Comparison of ENCODE assay signal across 8 cellular contexts in genomic region chr16:88382491-88383400, GRCh38. TPM values are rescaled to one million over a fixed set of nuclear protein-coding genes. Genes with fewer than 3 reads are reported as not detected.
A peak's percentile ranks its signal among the peaks of the same experiment; 100 is the strongest.
DNase-seq lines count a peak whose midpoint lies in the region; ATAC-seq, FAIRE-seq and TF ChIP-seq lines count a peak whose summit lies in the region.

ZNF469 (plus strand) TSS chr16:88382959; CDS start chr16:88427471, 44,512 bp downstream.

- CTCF ChIA-PET in CD4-positive, alpha-beta T cell (lab: Charles Lee): no interaction called here

- H3K27me3 ChIP-seq in CD4-positive, alpha-beta T cell (ENCODE audit: control insufficient read depth, insufficient read depth, low read length): peaks cover 47% of the 10 kb centered on the region
- H3K27me3 ChIP-seq in SJSA1 (replicated peaks) (no peaks in the 10 kb centered on the region), pancreas (no peaks in the 10 kb centered on the region)

- WGBS in pancreas, 2 donors: 8 to 32% methylated on average over 22 to 87 of the region's 87 CpGs

- no peaks in the 10 kb centered on the region for H3K9me3 ChIP-seq in CD4-positive, alpha-beta T cell (ENCODE audit: control insufficient read depth, low read length)
- H3K9me3 ChIP-seq in SJSA1 (replicated peaks): no peaks in the 10 kb centered on the region
- no peaks in the 10 kb centered on the region for H3K9me3 ChIP-seq in pancreas

- POLR2A ChIA-PET in CD4-positive, alpha-beta T cell (lab: Charles Lee): no interaction called here

- intact Hi-C loops in CD4-positive, alpha-beta T cell (cut with DNase I, micrococcal nuclease): no loop called here
- intact Hi-C loops in Right ventricle myocardium inferior (cut with DNase I): no loop called here
- intact Hi-C loops in pancreas (cut with DNase I): no loop called here

- no peak for ATAC-seq in CD4-positive, alpha-beta T cell (ENCODE audit: poor library complexity)
- ATAC-seq in Right ventricle myocardium inferior: peak; percentile 20
- ATAC-seq in pancreas: peak in 3 of 4 donors; percentile 36 to 59 (median 55)
- no peak for ATAC-seq in GM18520 (IDR thresholded peaks at IDR 0.05; ENCODE audit: unreplicated experiment)
- ATAC-seq in GM19035 (IDR thresholded peaks at IDR 0.05; ENCODE audit: unreplicated experiment): no peak
- ATAC-seq in GM21390 (IDR thresholded peaks at IDR 0.05; ENCODE audit: unreplicated experiment): no peak

- no peak for TF ChIP-seq CTCF in CD4-positive, alpha-beta T cell (IDR thresholded peaks at IDR 0.05)
- TF ChIP-seq CTCF in pancreas (IDR thresholded peaks at IDR 0.05): no peak

- H3K4me3 Mint-ChIP-seq in CD4-positive, alpha-beta T cell: peak within 1 kb of the TSS; percentile 20

- no peak for DNase-seq in CD4-positive, alpha-beta T cell
- DNase-seq in SJSA1 (ENCODE audit: low read depth in 1 of 2, low spot score in 2 of 2): peak in 1 of 2 experiments; percentile 34
- peak; percentile 58 for DNase-seq in Right ventricle myocardium inferior (ENCODE audit: missing footprints)
- DNase-seq in pancreas: peak in 3 of 6 donors; percentile 26 to 65 (median 55)
- no peak for DNase-seq in DMS79 (lab: John Stamatoyannopoulos, UW)

- H3K36me3 ChIP-seq in SJSA1: peaks cover 36% of the 10 kb centered on the region
- H3K36me3 ChIP-seq in pancreas: no peaks in the 10 kb centered on the region

- no peaks in the 10 kb centered on the region for H3K36me3 Mint-ChIP-seq in CD4-positive, alpha-beta T cell (ENCODE audit: low read depth)

- FAIRE-seq in pancreas (lab: Jason Lieb, UNC): no peak

- peaks cover 37% of the 10 kb centered on the region for H3K27me3 Mint-ChIP-seq in CD4-positive, alpha-beta T cell

- H3K27ac Mint-ChIP-seq in CD4-positive, alpha-beta T cell: no peak within 1 kb of the TSS

- H3K4me1 Mint-ChIP-seq in CD4-positive, alpha-beta T cell (ENCODE audit: low read depth): no peaks in the 10 kb centered on the region

- no peaks in the 10 kb centered on the region for H3K9me3 Mint-ChIP-seq in CD4-positive, alpha-beta T cell

- peaks cover 35% of the 10 kb centered on the region for H3K4me1 ChIP-seq in SJSA1 (replicated peaks)
- no peaks in the 10 kb centered on the region for H3K4me1 ChIP-seq in pancreas

- no peak within 1 kb of the TSS for H3K27ac ChIP-seq in CD4-positive, alpha-beta T cell (ENCODE audit: low read depth, low read length)
- H3K27ac ChIP-seq in SJSA1 (peak within 1 kb of the TSS; percentile 59), pancreas (no peak within 1 kb of the TSS)

- peak within 1 kb of the TSS; percentile 91 for H3K4me3 ChIP-seq in SJSA1
- peak within 1 kb of the TSS in 2 of 4 donors; percentile 23 to 30 for H3K4me3 ChIP-seq in pancreas

RNA-seq across cellular contexts. Expression of gene ZNF469, which starts in this region (rescaled TPM):
- under 1 TPM; 0.74 to 0.75 TPM for total RNA-seq in CD4-positive, alpha-beta T cell
- total RNA-seq in SJSA1 (2014; rRNA removed; shearing (Covaris generic)): 2.0 and 3.6 TPM in 2 replicates
- total RNA-seq in Right ventricle myocardium inferior (0.92 TPM), pancreas (1 to 10 TPM in 1 of 6 donors, under 1 TPM in 5; 0.20 to 2.0 (median 0.39) TPM)
- under 1 TPM; 0.14 to 0.34 TPM for polyA plus RNA-seq in pancreas

Comparison
In these comparisons a context has a peak if more than half of its experiments do, and no peak if none do; other contexts are left out.
1. Peak in DNase-seq and ATAC-seq in Right ventricle myocardium inferior; RNA of the gene not detected or under 1 TPM.
2. ATAC-seq: peak in pancreas (3 of 4); none in CD4-positive, alpha-beta T cell (single experiment), GM18520 (single experiment), GM19035 (single experiment) and GM21390 (single experiment).